Comparison of ENCODE assay signal across 8 cellular contexts in genomic region chr10:12349628-12350166, GRCh38. TPM values are rescaled to one million over a fixed set of nuclear protein-coding genes. Genes with fewer than 3 reads are reported as not detected.
DNase-seq lines count a peak whose midpoint lies in the region; ATAC-seq and TF ChIP-seq lines count a peak whose summit lies in the region.

No MANE protein-coding gene starts in this region.

- peaks cover 35% of the 10 kb centered on the region for H3K4me1 Mint-ChIP-seq in chondrocyte (ENCODE audit: low read depth)
- H3K4me1 Mint-ChIP-seq in naive thymus-derived CD8-positive, alpha-beta T cell, result peaks cover 20 to 53% (median 51%) of the 10 kb centered on the region in 4 donors

- no peaks in the 10 kb centered on the region for H3K36me3 ChIP-seq in HUES48 (ENCODE audit: control insufficient read depth, insufficient read depth, low read length)

- H3K9me3 Mint-ChIP-seq in chondrocyte (ENCODE audit: low read depth), result no peaks in the 10 kb centered on the region
- peaks cover 0 to 2% (median 0%) of the 10 kb centered on the region in 9 donors for H3K9me3 Mint-ChIP-seq in naive thymus-derived CD8-positive, alpha-beta T cell

- TF ChIP-seq CTCF in AG04450 (IDR thresholded peaks at IDR 0.05; ENCODE audit: low read depth, low read length) (no peak), chondrocyte (IDR thresholded peaks at IDR 0.05) (no peak)

- CTCF ChIA-PET in AG04450 (lab: Charles Lee), result interaction anchor here (0.8 to 1.5 kb wide), 2 partner anchors 55 to 307 kb away, joined by 3 to 4 read pairs; no protein-coding TSS in a partner anchor

- ATAC-seq in GM19372 (IDR thresholded peaks at IDR 0.05; ENCODE audit: low read depth, unreplicated experiment) (peak; percentile 42), GM18868 (IDR thresholded peaks at IDR 0.05; ENCODE audit: unreplicated experiment) (no peak)
- ATAC-seq in naive thymus-derived CD8-positive, alpha-beta T cell, result peak in 1 of 2 donors; percentile 3

- peak overlapping the region; percentile 92 for H3K4me3 ChIP-seq in AG04450 (ENCODE audit: low read depth, low read length)
- H3K4me3 ChIP-seq in HUES48 (ENCODE audit: low read depth, low read length), result peak overlapping the region; percentile 72

- peaks cover 19% of the 10 kb centered on the region for H3K4me1 ChIP-seq in HUES48 (ENCODE audit: control insufficient read depth, insufficient read depth, low read length)

- peak overlapping the region; percentile 86 for H3K27ac Mint-ChIP-seq in chondrocyte (ENCODE audit: unreplicated experiment)
- H3K27ac Mint-ChIP-seq in naive thymus-derived CD8-positive, alpha-beta T cell, result peak overlapping the region; percentile 90 to 99 (median 98)

- H3K9me3 ChIP-seq in AG04450 (ENCODE audit: control insufficient read depth, insufficient read depth, low read length), result peaks cover 3% of the 10 kb centered on the region; the same call in 1 of the 2 replicates
- H3K9me3 ChIP-seq in HUES48 (ENCODE audit: control insufficient read depth, insufficient read depth, low read length), result no peaks in the 10 kb centered on the region

- H3K27ac ChIP-seq in AG04450 (ENCODE audit: low read depth, low read length) (no peak overlapping the region), HUES48 (ENCODE audit: low read depth, low read length) (peak overlapping the region; percentile 55)

- H3K27me3 ChIP-seq in AG04450 (ENCODE audit: control insufficient read depth, insufficient read depth, low read length) (peaks cover 8% of the 10 kb centered on the region), HUES48 (ENCODE audit: control insufficient read depth, insufficient read depth, low read length) (peaks cover 36% of the 10 kb centered on the region)

- H3K27me3 Mint-ChIP-seq in chondrocyte (ENCODE audit: low read depth), result no peaks in the 10 kb centered on the region
- H3K27me3 Mint-ChIP-seq in naive thymus-derived CD8-positive, alpha-beta T cell, result no peaks in the 10 kb centered on the region

- no peaks in the 10 kb centered on the region for H3K36me3 Mint-ChIP-seq in chondrocyte (ENCODE audit: low read depth)
- no peaks in the 10 kb centered on the region for H3K36me3 Mint-ChIP-seq in naive thymus-derived CD8-positive, alpha-beta T cell

- no peak for DNase-seq in AG04450 (ENCODE audit: low read depth, low spot score)
- no peak for DNase-seq in chondrocyte (ENCODE audit: low spot score)
- no peak for DNase-seq in naive thymus-derived CD8-positive, alpha-beta T cell
- DNase-seq in putamen (ENCODE audit: low spot score), result no peak
- DNase-seq in activated gamma-delta T cell treated with Interleukin-2 at 50 U/mL for 16 hours, result no peak

- H3K9ac ChIP-seq in HUES48 (ENCODE audit: low read depth, low read length), result peak overlapping the region; percentile 36; the same call in 1 of the 2 replicates

- POLR2A ChIA-PET in AG04450 (lab: Yijun Ruan, JAX), result no interaction called here
- POLR2A ChIA-PET in naive thymus-derived CD8-positive, alpha-beta T cell (lab: Charles Lee), result interaction anchor here (0.6 to 2.1 kb wide), 9 partner anchors 9 to 1237 kb away, joined by 3 to 8 read pairs (median 4); partner anchors contain the start of genes CDC123 and NUDT5

- peak overlapping the region; percentile 95 for H3K4me3 Mint-ChIP-seq in chondrocyte (ENCODE audit: unreplicated experiment)
- peak overlapping the region; percentile 82 to 100 (median 97) for H3K4me3 Mint-ChIP-seq in naive thymus-derived CD8-positive, alpha-beta T cell

RNA-seq across cellular contexts. Expression of gene CAMK1D, which starts 0.3 kb away (rescaled TPM):
- 8.2 and 10.4 TPM in 2 replicates for polyA plus RNA-seq in AG04450 (2011; rRNA removed)
- polyA minus RNA-seq in AG04450 (2011; rRNA and poly(A)+ RNA removed), result 6.7 and 8.9 TPM in 2 replicates
- 31.2 to 36.3 TPM (median 34.7 TPM) in 3 replicates for total RNA-seq in chondrocyte
- 10 to 100 TPM; 16.2 to 18.5 TPM for total RNA-seq in naive thymus-derived CD8-positive, alpha-beta T cell
- 10 to 100 TPM in 2 of 3 donors, 1 to 10 TPM in 1; 7.5 to 12.3 (median 10.8) TPM for polyA plus RNA-seq in naive thymus-derived CD8-positive, alpha-beta T cell
